ENCODE assay signal across 13 cellular contexts in the genomic region with DNA sequence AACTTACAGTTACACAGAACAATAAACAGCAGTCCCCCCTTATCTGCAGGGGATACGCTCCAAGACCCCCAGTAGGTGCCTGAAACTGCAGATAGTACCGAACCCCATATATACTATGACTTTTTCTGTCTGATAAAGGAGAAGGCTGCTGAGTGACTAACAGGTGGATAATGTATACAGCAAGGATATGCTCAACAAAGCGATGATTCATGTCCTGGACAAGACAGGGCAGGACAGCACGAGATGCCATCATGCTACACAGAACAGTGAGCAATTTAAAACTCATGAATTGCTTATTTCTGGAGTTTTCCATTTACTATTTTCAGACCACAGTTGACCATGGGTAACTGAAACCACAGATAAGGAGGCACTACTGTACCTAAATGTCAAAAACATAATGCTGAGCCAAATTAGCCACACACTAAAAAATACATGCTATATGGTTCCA.
A peak's percentile ranks its signal among the peaks of the same experiment; 100 is the strongest.
DNase-seq lines count a peak whose midpoint lies in the region; ATAC-seq, FAIRE-seq and TF ChIP-seq lines count a peak whose summit lies in the region.
"Had no signal": no experiment of that assay in that cellular context is flagged by ENCODE, and none has a peak within 500 bp of the region (broad histone marks: within the 10 kb centered on the region; RNA-seq: fewer than 3 reads in every experiment).

No MANE protein-coding gene starts in this region.

- no peaks in the 10 kb centered on the region for H3K79me2 ChIP-seq in hepatocyte

- 72% methylated on average over 4 of the region's 4 CpGs for WGBS in hepatocyte (ENCODE audit: low lambda C conversion rate, missing lambda C conversion rate)

- no peaks in the 10 kb centered on the region for H4K20me1 ChIP-seq in hepatocyte (ENCODE audit: insufficient read depth, poor library complexity, severe bottlenecking)

- H3K9ac ChIP-seq in kidney (ENCODE audit: low read length in 2 of 2), result no peak overlapping the region

- ATAC-seq in HG02759 (IDR thresholded peaks at IDR 0.05; ENCODE audit: unreplicated experiment), result peak; percentile 30

- FAIRE-seq in GM12892 (lab: Jason Lieb, UNC) (peak; percentile 72), kidney (lab: Jason Lieb, UNC) (no peak)
- FAIRE-seq: colon had no signal

- DNase-seq in GM12892 (ENCODE audit: insufficient read length) (no peak), SJSA1 (ENCODE audit: low read depth in 1 of 2, low spot score in 2 of 2) (peak; percentile 23 to 46), hepatocyte (ENCODE audit: low spot score) (peak; percentile 19), kidney (no peak), NCI-H1436 (lab: John Stamatoyannopoulos, UW) (no peak)
- DNase-seq in activated CD4-positive, alpha-beta T cell treated with anti-CD3 and anti-CD28 coated beads for 1 hour, result no peak
- DNase-seq in activated CD8-positive, alpha-beta memory T cell treated with anti-CD3 and anti-CD28 coated beads, Interleukin-2, amount 50 U/mL, for 48 hours, result no peak
- DNase-seq: activated T-cell treated with anti-CD3 and anti-CD28 coated beads, Interleukin-2, amount 50 U/mL, for 24 hours; DMS79; NCI-H2107; occipital lobe had no signal

- H3K36me3 ChIP-seq in SJSA1 (no peaks in the 10 kb centered on the region), hepatocyte (replicated peaks; ENCODE audit: insufficient read depth, low read depth) (no peaks in the 10 kb centered on the region), kidney (ENCODE audit: control insufficient read depth in 1 of 2, insufficient read depth in 2 of 2, low read length in 2 of 2) (peaks cover 0 to 8% of the 10 kb centered on the region in 2 donors)

- no peak overlapping the region for H3K4me2 ChIP-seq in hepatocyte

- no peaks in the 10 kb centered on the region for H3K9me2 ChIP-seq in hepatocyte (replicated peaks; ENCODE audit: insufficient read depth)

- H3K4me3 ChIP-seq in SJSA1 (no peak overlapping the region), hepatocyte (no peak overlapping the region), kidney (ENCODE audit: low read length in 2 of 2) (no peak overlapping the region)

- H3K9me3 ChIP-seq in SJSA1 (replicated peaks) (no peaks in the 10 kb centered on the region), hepatocyte (ENCODE audit: low read depth) (no peaks in the 10 kb centered on the region), kidney (ENCODE audit: control insufficient read depth in 1 of 2, low read length in 2 of 2) (no peaks in the 10 kb centered on the region)

- no peak for TF ChIP-seq CTCF in hepatocyte (IDR thresholded peaks at IDR 0.05; ENCODE audit: poor library complexity)
- TF ChIP-seq CTCF in kidney (IDR thresholded peaks at IDR 0.05; ENCODE audit: borderline replicate concordance, extremely low read depth, insufficient read depth), result no peak

- TF ChIP-seq POLR2A in GM12892 (IDR thresholded peaks at IDR 0.05; ENCODE audit: low read depth, low read length), result no peak

- no peaks in the 10 kb centered on the region for H3K27me3 ChIP-seq in SJSA1 (replicated peaks)
- no peaks in the 10 kb centered on the region for H3K27me3 ChIP-seq in hepatocyte

- intact Hi-C loops in kidney (cut with DNase I), result no loop called here

- H3K4me1 ChIP-seq in SJSA1 (replicated peaks) (peaks cover 26% of the 10 kb centered on the region), hepatocyte (ENCODE audit: insufficient read depth) (no peaks in the 10 kb centered on the region), kidney (ENCODE audit: control insufficient read depth in 1 of 2, insufficient read depth in 1 of 2, low read depth in 1 of 2, low read length in 2 of 2) (no peaks in the 10 kb centered on the region)

- H3K27ac ChIP-seq in SJSA1, result no peak overlapping the region
- peak overlapping the region; percentile 15 for H3K27ac ChIP-seq in hepatocyte
- no peak overlapping the region for H3K27ac ChIP-seq in kidney (ENCODE audit: low read depth in 2 of 2, low read length in 2 of 2)

- H2AFZ ChIP-seq in hepatocyte, result no peak overlapping the region

Comparison
In these comparisons a context has a peak if more than half of its experiments do, and no peak if none do; other contexts are left out.
1. DNase-seq: peak in SJSA1 (2 of 2) and hepatocyte (single experiment); none in GM12892 (single experiment), activated CD4-positive, alpha-beta T cell treated with anti-CD3 and anti-CD28 coated beads for 1 hour (single experiment), kidney (single experiment), NCI-H1436 (single experiment) and activated CD8-positive, alpha-beta memory T cell treated with anti-CD3 and anti-CD28 coated beads, Interleukin-2, amount 50 U/mL, for 48 hours (single experiment).